16 cellular contexts compared by ENCODE assay signal in genomic region chr3:94967196-94967595, GRCh38.
"Had no signal": no experiment of that assay in that cellular context is flagged by ENCODE, and none has a peak within 500 bp of the region (broad histone marks: within the 10 kb centered on the region; RNA-seq: fewer than 3 reads in every experiment).

No MANE protein-coding gene starts in this region.

- H3K27ac Mint-ChIP-seq: memory B cell; natural killer cell treated with Interleukin-12 subunit alpha and Interleukin-12 subunit beta and Interleukin-15 and Interleukin-18, amount 100 ng/mL, for 72 hours had no signal

- H3K4me1 Mint-ChIP-seq: memory B cell had no signal

- H3K4me3 ChIP-seq: esophagus squamous epithelium, lower lobe of right lung, smooth muscle cell had no signal

- H3K4me3 Mint-ChIP-seq: memory B cell; natural killer cell treated with Interleukin-12 subunit alpha and Interleukin-12 subunit beta and Interleukin-15 and Interleukin-18, amount 100 ng/mL, for 72 hours had no signal

- H3K4me1 ChIP-seq: esophagus squamous epithelium, foreskin keratinocyte, lower lobe of right lung had no signal

- H3K9me3 ChIP-seq: esophagus squamous epithelium, lower lobe of right lung had no signal

- DNase-seq: central memory CD4-positive, alpha-beta T cell; effector memory CD4-positive, alpha-beta T cell; esophagus squamous epithelium; foreskin keratinocyte; hypothalamus; kidney glomerular epithelial cell; lower lobe of right lung; midbrain; stimulated activated CD4-positive, alpha-beta T cell treated with anti-CD3 and anti-CD28 coated beads, Interleukin-2, amount 100 ng/mL, for 48 hours; stimulated activated naive CD4-positive, alpha-beta T cell treated with Interleukin-2 at 50 U/mL for 16 hours; trophoblast cell had no signal

- ATAC-seq: foreskin keratinocyte; left lobe of liver; lower lobe of right lung; natural killer cell treated with Interleukin-12 subunit alpha and Interleukin-12 subunit beta and Interleukin-15 and Interleukin-18, amount 100 ng/mL, for 72 hours had no signal

- H3K27me3 Mint-ChIP-seq: memory B cell; natural killer cell treated with Interleukin-12 subunit alpha and Interleukin-12 subunit beta and Interleukin-15 and Interleukin-18, amount 100 ng/mL, for 72 hours had no signal

- H3K27ac ChIP-seq: epithelial cell of prostate, esophagus squamous epithelium, foreskin keratinocyte, lower lobe of right lung had no signal

- H3K27me3 ChIP-seq: esophagus squamous epithelium, foreskin keratinocyte had no signal

- H3K36me3 Mint-ChIP-seq: memory B cell had no signal

- H3K36me3 ChIP-seq: esophagus squamous epithelium, lower lobe of right lung had no signal

- H3K4me2 ChIP-seq: smooth muscle cell had no signal
